Comparison of ENCODE assay signal across 33 cellular contexts in the genomic region with DNA sequence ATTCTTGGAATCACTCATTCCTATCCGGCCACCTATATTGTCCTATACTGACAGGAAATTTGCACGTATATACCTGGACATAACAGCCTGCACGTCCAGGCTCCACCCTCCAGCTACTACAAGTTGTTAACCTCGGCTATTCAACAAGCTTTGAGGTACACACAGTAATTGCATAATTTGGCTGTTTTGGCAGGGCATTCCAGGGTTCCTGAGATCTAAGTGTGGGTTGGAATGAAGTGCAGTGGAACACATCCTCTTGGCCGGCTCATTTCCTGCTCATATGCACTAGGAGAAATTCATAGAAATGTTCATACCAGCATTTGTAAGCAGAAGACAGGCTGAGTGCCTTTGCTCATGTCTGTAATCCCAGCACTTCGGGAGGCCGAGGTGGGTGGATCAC.
"Had no signal": no experiment of that assay in that cellular context is flagged by ENCODE, and none has a peak within 500 bp of the region (broad histone marks: within the 10 kb centered on the region; RNA-seq: fewer than 3 reads in every experiment).

No MANE protein-coding gene starts in this region.

- H3K4me3 ChIP-seq: MG63, Peyer's patch had no signal

- ATAC-seq: activated CD8-positive, alpha-beta memory T cell treated with anti-CD3 and anti-CD28 coated beads, Interleukin-2, amount 10 ng/mL, durations not matched to agents 7 days and 5 days; activated naive CD8-positive, alpha-beta T cell treated with anti-CD3 and anti-CD28 coated beads, Interleukin-2, amount 50 U/mL, for 24 hours; PC-3 had no signal

- H3K36me3 ChIP-seq: MG63, Peyer's patch had no signal

- H3K27ac ChIP-seq: Peyer's patch, VCaP had no signal

- DNase-seq: activated B cell treated with CpG ODN at 0.5 μM for 24 hours; activated CD4-positive, alpha-beta memory T cell treated with anti-CD3 and anti-CD28 coated beads, Interleukin-2, amount 10 ng/mL, durations not matched to agents 7 days and 5 days; activated CD4-positive, alpha-beta T cell treated with anti-CD3 and anti-CD28 coated beads for 1 hour; activated CD4-positive, alpha-beta T cell treated with anti-CD3 and anti-CD28 coated beads for 48 hours; activated CD8-positive, alpha-beta memory T cell treated with anti-CD3 and anti-CD28 coated beads for 24 hours; activated CD8-positive, alpha-beta memory T cell treated with anti-CD3 and anti-CD28 coated beads, Interleukin-2, amount 10 ng/mL, durations not matched to agents 7 days and 5 days; activated CD8-positive, alpha-beta memory T cell treated with anti-CD3 and anti-CD28 coated beads, Interleukin-2, amount 50 U/mL, for 48 hours; activated effector memory CD4-positive, alpha-beta T cell treated with Interleukin-2 at 50 U/mL for 16 hours; activated naive CD4-positive, alpha-beta T cell treated with anti-CD3 and anti-CD28 coated beads, Interleukin-2, amount 10 ng/mL, durations not matched to agents 7 days and 5 days; activated naive CD8-positive, alpha-beta T cell treated with anti-CD3 and anti-CD28 coated beads, Interleukin-2, amount 50 U/mL, for 24 hours; activated T-cell treated with anti-CD3 and anti-CD28 coated beads, Interleukin-2, amount 50 U/mL, for 48 hours; anterior cingulate cortex; Kasumi-1; KG1; MG63; NCI-H1048; NCI-H1105 treated with DMSO at 0.1 percent for 48 hours; NCI-H1436; NCI-H1694; NCI-H1930; NCI-H2081 treated with DMSO at 0.1 percent for 48 hours; NCI-H510A; NCI-H526; NCI-H748 treated with DMSO at 0.1 percent for 48 hours; NK-92 treated with Interleukin-12 subunit alpha and Interleukin-12 subunit beta, amount 100 ng/mL, for 24 hours; PC-3; Peyer's patch; RPMI8226; SW 1271; T-helper 1 cell; T-helper 2 cell; T-helper 9 cell had no signal

- H3K4me1 ChIP-seq: Peyer's patch had no signal

- H3K27me3 ChIP-seq: MG63, Peyer's patch had no signal
